In the genomic region with DNA sequence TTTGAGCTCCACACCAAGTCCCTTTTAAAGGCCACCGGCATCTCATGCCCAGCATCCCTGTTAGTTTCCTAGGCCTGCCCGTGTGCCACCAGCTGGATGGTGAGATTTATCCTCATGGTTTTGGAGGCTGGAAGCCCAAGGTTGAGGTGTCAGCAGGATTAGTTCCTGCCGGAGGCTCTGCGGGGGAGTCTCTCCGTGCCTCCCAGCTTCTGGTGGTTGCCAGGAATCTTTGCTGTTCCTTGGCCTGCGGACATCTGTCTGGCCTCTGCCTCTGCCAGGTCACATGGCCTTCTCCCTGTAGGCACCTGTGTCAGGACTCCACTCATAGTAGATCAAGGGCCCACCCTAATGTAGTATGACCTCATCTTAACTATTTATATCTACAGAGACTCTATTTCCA, we compare ENCODE assay signal across 18 cellular contexts. TPM values are rescaled to one million over a fixed set of nuclear protein-coding genes. Genes with fewer than 3 reads are reported as not detected.
DNase-seq lines count a peak whose midpoint lies in the region; ATAC-seq, FAIRE-seq and TF ChIP-seq lines count a peak whose summit lies in the region.
"Had no signal": no experiment of that assay in that cellular context is flagged by ENCODE, and none has a peak within 500 bp of the region (broad histone marks: within the 10 kb centered on the region; RNA-seq: fewer than 3 reads in every experiment).

No MANE protein-coding gene starts in this region.

- no peaks in the 10 kb centered on the region for H3K9me3 Mint-ChIP-seq in activated T-cell treated with anti-CD3 and anti-CD28 coated beads, Interleukin-2, amount 50 U/mL, for 72 hours
- H3K9me3 Mint-ChIP-seq in memory B cell, result no peaks in the 10 kb centered on the region
- no peaks in the 10 kb centered on the region for H3K9me3 Mint-ChIP-seq in stimulated activated naive B cell treated with anti-CD40 and anti-IgM and Interleukin-4, amounts not matched to agents 10 μg/mL and 1 μg/mL and 100 μg/mL, for 72 hours

- H3K36me3 Mint-ChIP-seq in activated T-cell treated with anti-CD3 and anti-CD28 coated beads, Interleukin-2, amount 50 U/mL, for 72 hours (ENCODE audit: insufficient read depth in 2 of 2), result peaks cover 4 to 29% of the 10 kb centered on the region in 2 donors
- peaks cover 52% of the 10 kb centered on the region for H3K36me3 Mint-ChIP-seq in memory B cell
- peaks cover 60 to 73% of the 10 kb centered on the region in 2 donors for H3K36me3 Mint-ChIP-seq in stimulated activated naive B cell treated with anti-CD40 and anti-IgM and Interleukin-4, amounts not matched to agents 10 μg/mL and 1 μg/mL and 100 μg/mL, for 72 hours

- no peak for DNase-seq in activated T-cell treated with anti-CD3 and anti-CD28 coated beads, Interleukin-2, amount 50 U/mL, for 72 hours
- no peak for DNase-seq in activated T-cell treated with anti-CD3 and anti-CD28 coated beads, Interleukin-2, amount 50 U/mL, for 1 hour
- DNase-seq in memory B cell (ENCODE audit: low spot score in 2 of 2) (no peak), GM12891 (ENCODE audit: insufficient read length, low spot score) (no peak)
- DNase-seq in stimulated activated naive B cell treated with anti-CD40 and anti-IgM and Interleukin-4, amounts not matched to agents 10 μg/mL and 1 μg/mL and 100 μg/mL, for 72 hours, result no peak
- DNase-seq: activated CD8-positive, alpha-beta memory T cell treated with anti-CD3 and anti-CD28 coated beads, Interleukin-2, amount 10 ng/mL, durations not matched to agents 7 days and 5 days; brain microvascular endothelial cell; C1 segment of cervical spinal cord; DMS53; erythroblast; left lung; NCI-H748 treated with DMSO at 0.1 percent for 48 hours; stimulated activated CD4-positive, alpha-beta T cell treated with anti-CD3 and anti-CD28 coated beads, Interleukin-12 subunit alpha, Interleukin-12 subunit beta, amount 100 ng/mL, for 4 hours; T-helper 2 cell had no signal

- no peak for TF ChIP-seq POLR2A in GM12891 (IDR thresholded peaks at IDR 0.05; ENCODE audit: low read depth, low read length)

- ATAC-seq in activated T-cell treated with anti-CD3 and anti-CD28 coated beads, Interleukin-2, amount 50 U/mL, for 72 hours (replicated peaks in 1 of 2), result no peak
- ATAC-seq in memory B cell (ENCODE audit: low read depth) (no peak), GM21381 (IDR thresholded peaks at IDR 0.05; ENCODE audit: unreplicated experiment) (no peak), GM18861 (IDR thresholded peaks at IDR 0.05; ENCODE audit: unreplicated experiment) (no peak)
- ATAC-seq in stimulated activated naive B cell treated with anti-CD40 and anti-IgM and Interleukin-4, amounts not matched to agents 10 μg/mL and 1 μg/mL and 100 μg/mL, for 72 hours (replicated peaks), result no peak
- ATAC-seq: activated CD8-positive, alpha-beta memory T cell treated with anti-CD3 and anti-CD28 coated beads, Interleukin-2, amount 10 ng/mL, durations not matched to agents 7 days and 5 days; left lung had no signal

- no peak overlapping the region for H3K4me3 Mint-ChIP-seq in activated T-cell treated with anti-CD3 and anti-CD28 coated beads, Interleukin-2, amount 50 U/mL, for 72 hours
- H3K4me3 Mint-ChIP-seq in memory B cell, result no peak overlapping the region
- no peak overlapping the region for H3K4me3 Mint-ChIP-seq in stimulated activated naive B cell treated with anti-CD40 and anti-IgM and Interleukin-4, amounts not matched to agents 10 μg/mL and 1 μg/mL and 100 μg/mL, for 72 hours
- H3K4me3 Mint-ChIP-seq: activated CD8-positive, alpha-beta memory T cell treated with anti-CD3 and anti-CD28 coated beads, Interleukin-2, amount 10 ng/mL, durations not matched to agents 7 days and 5 days had no signal

- no peaks in the 10 kb centered on the region for H3K27me3 Mint-ChIP-seq in activated T-cell treated with anti-CD3 and anti-CD28 coated beads, Interleukin-2, amount 50 U/mL, for 72 hours (ENCODE audit: low read depth)
- H3K27me3 Mint-ChIP-seq in memory B cell, result no peaks in the 10 kb centered on the region
- H3K27me3 Mint-ChIP-seq in stimulated activated naive B cell treated with anti-CD40 and anti-IgM and Interleukin-4, amounts not matched to agents 10 μg/mL and 1 μg/mL and 100 μg/mL, for 72 hours, result no peaks in the 10 kb centered on the region
- H3K27me3 Mint-ChIP-seq: activated CD8-positive, alpha-beta memory T cell treated with anti-CD3 and anti-CD28 coated beads, Interleukin-2, amount 10 ng/mL, durations not matched to agents 7 days and 5 days had no signal

- no peak for FAIRE-seq in GM12891 (lab: Jason Lieb, UNC)

- H3K4me1 Mint-ChIP-seq in activated T-cell treated with anti-CD3 and anti-CD28 coated beads, Interleukin-2, amount 50 U/mL, for 72 hours (ENCODE audit: low read depth), result peaks cover 11% of the 10 kb centered on the region
- H3K4me1 Mint-ChIP-seq in memory B cell, result peaks cover 17% of the 10 kb centered on the region
- H3K4me1 Mint-ChIP-seq in stimulated activated naive B cell treated with anti-CD40 and anti-IgM and Interleukin-4, amounts not matched to agents 10 μg/mL and 1 μg/mL and 100 μg/mL, for 72 hours, result peaks cover 25 to 64% of the 10 kb centered on the region in 2 donors

- peak overlapping the region; percentile 10 for H3K27ac ChIP-seq in angular gyrus (ENCODE audit: low read depth, low read length)
- H3K27ac ChIP-seq: brain microvascular endothelial cell, left lung, SJSA1 had no signal

- H3K27ac Mint-ChIP-seq in activated T-cell treated with anti-CD3 and anti-CD28 coated beads, Interleukin-2, amount 50 U/mL, for 72 hours, result peak overlapping the region; percentile 45
- peak overlapping the region; percentile 88 for H3K27ac Mint-ChIP-seq in memory B cell
- H3K27ac Mint-ChIP-seq in stimulated activated naive B cell treated with anti-CD40 and anti-IgM and Interleukin-4, amounts not matched to agents 10 μg/mL and 1 μg/mL and 100 μg/mL, for 72 hours, result peak overlapping the region; percentile 83
- H3K27ac Mint-ChIP-seq: activated CD8-positive, alpha-beta memory T cell treated with anti-CD3 and anti-CD28 coated beads, Interleukin-2, amount 10 ng/mL, durations not matched to agents 7 days and 5 days had no signal

TF ChIP-seq in GM12891, 5 proteins besides CTCF, POLR2A, EP300 and RAD21:
- TF ChIP-seq POLR2AphosphoS5 (IDR thresholded peaks at IDR 0.05; ENCODE audit: low read depth, low read length), result no peak
- no peak for TF ChIP-seq SPI1 (IDR thresholded peaks at IDR 0.05; ENCODE audit: low read depth, low read length)
- no peak for TF ChIP-seq PAX5 (IDR thresholded peaks at IDR 0.05; ENCODE audit: insufficient read depth, low read length, severe bottlenecking)
- no peak for TF ChIP-seq POU2F2 (IDR thresholded peaks at IDR 0.05; ENCODE audit: low read depth, low read length)
- TF ChIP-seq TAF1 (IDR thresholded peaks at IDR 0.05; ENCODE audit: low read depth, low read length), result no peak

RNA-seq across cellular contexts. Expression of gene JADE2, which starts 45.4 kb away (rescaled TPM):
- 10 to 100 TPM; 87.0 to 88.8 TPM for total RNA-seq in activated T-cell treated with anti-CD3 and anti-CD28 coated beads, Interleukin-2, amount 50 U/mL, for 72 hours
- 19.6 TPM for polyA plus RNA-seq in GM12891 (2012; ENCODE audit: low read depth, missing spikeins)
